14 cellular contexts compared by ENCODE assay signal in genomic region chr19:35585844-35586243, GRCh38. TPM values are rescaled to one million over a fixed set of nuclear protein-coding genes. Genes with fewer than 3 reads are reported as not detected.
DNase-seq lines count a peak whose midpoint lies in the region; ATAC-seq, FAIRE-seq and TF ChIP-seq lines count a peak whose summit lies in the region.
"Had no signal": no experiment of that assay in that cellular context is flagged by ENCODE, and none has a peak within 500 bp of the region (broad histone marks: within the 10 kb centered on the region; RNA-seq: fewer than 3 reads in every experiment).

Gene PMIS2 (plus strand): TSS chr19:35586173. CDS start chr19:35586260, 87 bp downstream.

- no peaks in the 10 kb centered on the region for H3K9me1 ChIP-seq in K562 (ENCODE audit: control insufficient read depth, insufficient read depth, low read length)

- H2AFZ ChIP-seq in K562 (ENCODE audit: low read depth, low read length) = 0 out of 2 replicates have a peak within 1 kb of the TSS, but pooled peaks have one; percentile 55

- no peak for TF ChIP-seq EP300 in K562 (IDR thresholded peaks at IDR 0.05; ENCODE audit: low read length)

- intact Hi-C loops in K562 (cut with micrococcal nuclease) = no loop called here

- no peak within 1 kb of the TSS for H3K9ac ChIP-seq in K562 (ENCODE audit: insufficient read depth in 1 of 2, low read depth in 2 of 2, low read length in 2 of 2)
- H3K9ac ChIP-seq: BLaER1 had no signal

- no peak for TF ChIP-seq RAD21 in K562 (CRISPR knock-in tag; conservative IDR thresholded peaks at IDR 0.05 in 1 of 2, IDR thresholded peaks at IDR 0.05 in 1 of 2)

- TF ChIP-seq POLR2A in K562 (conservative IDR thresholded peaks at IDR 0.05) = no peak

- no peaks in the 10 kb centered on the region for H4K20me1 ChIP-seq in K562 (replicated peaks; ENCODE audit: control insufficient read depth, insufficient read depth, low read length)
- H4K20me1 ChIP-seq: BLaER1 had no signal

- no peak within 1 kb of the TSS for H3K4me2 ChIP-seq in K562 (ENCODE audit: insufficient read depth, low read length)
- H3K4me2 ChIP-seq: BLaER1 had no signal

- H3K9me3 ChIP-seq in K562 (replicated peaks; ENCODE audit: control insufficient read depth, insufficient read depth, low read depth, low read length) = no peaks in the 10 kb centered on the region
- H3K9me3 ChIP-seq: lower lobe of right lung, pancreas had no signal

- peaks cover 4 to 16% of the 10 kb centered on the region in 2 experiments; a peak in 3 of 5 replicates for H3K27me3 ChIP-seq in K562 (ENCODE audit: control insufficient read depth in 2 of 2, insufficient read depth in 2 of 2, low read length in 2 of 2)
- H3K27me3 ChIP-seq: BLaER1, pancreas had no signal

- BruUV-seq in K562 (replicated peaks; lab: Mats Ljungman, UMichigan) = no TSS peak

- no peaks in the 10 kb centered on the region for H3K79me2 ChIP-seq in K562 (ENCODE audit: control insufficient read depth, insufficient read depth, low read length)

- H3K27ac ChIP-seq in K562 (ENCODE audit: extremely low read depth, low read depth, low read length) = no peak within 1 kb of the TSS
- H3K27ac ChIP-seq: BLaER1, lower lobe of right lung, pancreas had no signal

- peak; percentile 58 for DNase-seq in activated CD8-positive, alpha-beta memory T cell treated with anti-CD3 and anti-CD28 coated beads, Interleukin-2, amount 50 U/mL, for 48 hours
- no peak for DNase-seq in activated CD8-positive, alpha-beta memory T cell treated with anti-CD3 and anti-CD28 coated beads for 24 hours
- DNase-seq in LHCN-M2 (ENCODE audit: low read depth) (peak; percentile 11), K562 (ENCODE audit: extremely low read depth in 1 of 4, low spot score in 3 of 4) (peak; percentile 75 to 96 (median 92))
- DNase-seq in stimulated activated CD8-positive, alpha-beta memory T cell treated with anti-CD3 and anti-CD28 coated beads, Interleukin-2, amount 100 ng/mL, for 48 hours (ENCODE audit: low read depth in 2 of 2) = peak; percentile 10 to 30
- DNase-seq: lower lobe of right lung, NCI-H1092, pancreas had no signal

- WGBS in K562 (ENCODE audit: insufficient coverage, low coverage, missing lambda C conversion rate) = 10% methylated on average over 13 of the region's 16 CpGs

- ATAC-seq in K562 (peak; percentile 100), GM21528 (IDR thresholded peaks at IDR 0.05; ENCODE audit: low FRiP score, unreplicated experiment) (no peak), HG03039 (IDR thresholded peaks at IDR 0.05; ENCODE audit: unreplicated experiment) (no peak), HG02840 (IDR thresholded peaks at IDR 0.05; ENCODE audit: low FRiP score, unreplicated experiment) (no peak)

- H3K4me1 ChIP-seq in K562 (replicated peaks in 1 of 2; ENCODE audit: control insufficient read depth in 2 of 2, insufficient read depth in 2 of 2, low read length in 2 of 2) = peaks cover 0 to 6% of the 10 kb centered on the region in 2 experiments; a peak in 3 of 5 replicates
- H3K4me1 ChIP-seq: lower lobe of right lung, pancreas had no signal

- H3K36me3 ChIP-seq in K562 (ENCODE audit: control insufficient read depth, insufficient read depth, low read length) = no peaks in the 10 kb centered on the region
- H3K36me3 ChIP-seq: BLaER1, lower lobe of right lung, pancreas had no signal

- H3K4me3 ChIP-seq in K562 = no peak within 1 kb of the TSS
- H3K4me3 ChIP-seq: BLaER1, lower lobe of right lung, pancreas had no signal

- FAIRE-seq in K562 (lab: Jason Lieb, UNC) = peak; percentile 90
- FAIRE-seq: pancreas had no signal

- in situ Hi-C loops in K562 (cut with MboI) = no loop called here

- TF ChIP-seq CTCF in K562 (IDR thresholded peaks at IDR 0.05 in 2 of 3, conservative IDR thresholded peaks at IDR 0.05 in 1 of 3; ENCODE audit: insufficient read depth in 2 of 3, low read depth in 1 of 3, low read length in 3 of 3) = no peak

- POLR2A ChIA-PET in K562 (lab: Yijun Ruan, JAX) = interaction anchor here (0.6 to 1.0 kb wide), 2 partner anchors 21 to 50 kb away, joined by 3 read pairs; no protein-coding TSS in a partner anchor

- CTCF ChIA-PET in K562 (lab: Yijun Ruan, JAX; ENCODE audit: low intra/inter-chr PET ratio) = no interaction called here

TF ChIP-seq in K562, 482 proteins besides CTCF, POLR2A, EP300 and RAD21:
- peak; percentile 69 for TF ChIP-seq FOS (IDR thresholded peaks at IDR 0.05; ENCODE audit: extremely low read depth, insufficient read length)
- TF ChIP-seq EGR1 (conservative IDR thresholded peaks at IDR 0.05) = 0 out of 2 replicates have a peak, but pooled peaks have one; percentile 34
- TF ChIP-seq NRF1 (conservative IDR thresholded peaks at IDR 0.05 in 1 of 2, IDR thresholded peaks at IDR 0.05 in 1 of 2) = peak in 1 of 2 experiments; percentile 28; a peak in 1 of 4 replicates
- no peak for TF ChIP-seq MLLT1 (IDR thresholded peaks at IDR 0.05)
- peak; percentile 35; the same call in 1 of the 2 replicates for TF ChIP-seq PKNOX1 (IDR thresholded peaks at IDR 0.05)
- TF ChIP-seq NFYB (IDR thresholded peaks at IDR 0.05; ENCODE audit: extremely low read depth, insufficient read length) = peak; percentile 94
- TF ChIP-seq, protein P1, sequence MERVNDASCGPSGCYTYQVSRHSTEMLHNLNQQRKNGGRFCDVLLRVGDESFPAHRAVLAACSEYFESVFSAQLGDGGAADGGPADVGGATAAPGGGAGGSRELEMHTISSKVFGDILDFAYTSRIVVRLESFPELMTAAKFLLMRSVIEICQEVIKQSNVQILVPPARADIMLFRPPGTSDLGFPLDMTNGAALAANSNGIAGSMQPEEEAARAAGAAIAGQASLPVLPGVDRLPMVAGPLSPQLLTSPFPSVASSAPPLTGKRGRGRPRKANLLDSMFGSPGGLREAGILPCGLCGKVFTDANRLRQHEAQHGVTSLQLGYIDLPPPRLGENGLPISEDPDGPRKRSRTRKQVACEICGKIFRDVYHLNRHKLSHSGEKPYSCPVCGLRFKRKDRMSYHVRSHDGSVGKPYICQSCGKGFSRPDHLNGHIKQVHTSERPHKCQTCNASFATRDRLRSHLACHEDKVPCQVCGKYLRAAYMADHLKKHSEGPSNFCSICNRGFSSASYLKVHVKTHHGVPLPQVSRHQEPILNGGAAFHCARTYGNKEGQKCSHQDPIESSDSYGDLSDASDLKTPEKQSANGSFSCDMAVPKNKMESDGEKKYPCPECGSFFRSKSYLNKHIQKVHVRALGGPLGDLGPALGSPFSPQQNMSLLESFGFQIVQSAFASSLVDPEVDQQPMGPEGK (CRISPR knock-in tag; IDR thresholded peaks at IDR 0.05; ENCODE audit: borderline replicate concordance) = no peak
- 0 out of 2 replicates have a peak, but pooled peaks have one; percentile 4 for TF ChIP-seq SPI1 (IDR thresholded peaks at IDR 0.05; ENCODE audit: borderline replicate concordance, low read depth, low read length)
- no peak for TF ChIP-seq RBM34 (IDR thresholded peaks at IDR 0.05; ENCODE audit: borderline replicate concordance, insufficient read depth, low read length)
- TF ChIP-seq SP1 (CRISPR knock-in tag; IDR thresholded peaks at IDR 0.05) = peak; percentile 55; the same call in 1 of the 2 replicates

RNA-seq across cellular contexts. Expression of gene PMIS2, which starts in this region (rescaled TPM):
- total RNA-seq in LHCN-M2 (2014; rRNA removed) (not detected in 2 replicates), K562 (2014; rRNA removed) (not detected in 2 replicates), K562 (2014; rRNA removed; fragmentation: Illumina TruSeq; extraction: Trizol) (not detected in 2 replicates), K562 (2015; rRNA removed; fragmentation: Illumina TruSeq; extraction: Trizol) (not detected in 2 replicates), K562 (2021) (not detected in 2 replicates)
- not detected for polyA plus RNA-seq in LHCN-M2 (2012)
- not detected in 2 replicates for total RNA-seq in K562 (2011; cell fraction: chromatin; rRNA removed; ENCODE audit: low replicate concordance)
- total RNA-seq in K562 (2011; cell fraction: nucleolus; rRNA removed) = not detected in 2 replicates
- total RNA-seq in K562 (2011; cell fraction: nucleoplasm; rRNA removed) = not detected in 2 replicates
- polyA plus RNA-seq in K562 (2011; rRNA removed) (not detected in 2 replicates), K562 (2014; fragmentation: Illumina TruSeq; extraction: Trizol) (not detected in 2 replicates), K562 (2014; fragmentation: Nextera tagmentation; extraction: Ambion mirVana) (not detected), K562 (2014; rRNA removed) (not detected in 2 replicates)
- not detected in 2 replicates for polyA plus RNA-seq in K562 (2011; cell fraction: cytosol; rRNA removed)
- not detected in 2 replicates for polyA plus RNA-seq in K562 (2011; cell fraction: nucleus; rRNA removed)
- not detected in 2 replicates for polyA plus RNA-seq in K562 (2012)
- polyA minus RNA-seq in K562 (2011; rRNA and poly(A)+ RNA removed) = not detected in 2 replicates
- not detected in 2 replicates for polyA minus RNA-seq in K562 (2011; cell fraction: cytosol; rRNA and poly(A)+ RNA removed)
- polyA minus RNA-seq in K562 (2011; cell fraction: nucleus; rRNA and poly(A)+ RNA removed) = not detected in 2 replicates
- total RNA-seq: lower lobe of right lung, pancreas, subcutaneous adipose tissue had no signal
- polyA plus RNA-seq: adipose tissue, pancreas had no signal

Comparison
In these comparisons a context has a peak if more than half of its experiments do, and no peak if none do; other contexts are left out.
1. Peak in DNase-seq in LHCN-M2; RNA of the gene not detected or under 1 TPM.
2. Peak in DNase-seq and ATAC-seq in K562; RNA of the gene not detected or under 1 TPM.